12 cellular contexts compared by ENCODE assay signal in the genomic region with DNA sequence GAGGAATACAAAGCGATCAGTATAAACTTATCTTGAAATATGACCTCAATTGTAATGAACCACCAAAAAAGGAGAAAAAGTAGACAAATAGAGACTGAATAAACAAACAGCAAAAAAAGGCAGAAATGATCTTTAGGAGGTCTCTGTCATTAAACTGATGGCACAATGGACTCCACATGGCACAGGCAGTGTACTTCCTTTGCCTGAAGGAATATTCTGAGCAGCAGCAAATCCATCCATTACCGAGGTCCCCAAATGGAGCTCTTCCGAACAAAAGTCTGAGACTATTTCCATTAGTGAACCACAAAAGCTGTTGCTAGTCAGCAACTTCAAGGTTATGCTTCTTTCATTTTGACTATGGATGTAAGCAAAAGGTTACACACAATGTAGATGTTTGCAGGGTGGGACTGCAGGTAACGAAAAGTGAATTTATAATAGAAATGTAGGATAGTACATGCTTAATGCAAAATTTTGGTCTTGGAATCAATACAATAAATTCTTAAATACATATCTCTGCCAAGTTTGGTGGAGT. TPM values are rescaled to one million over a fixed set of nuclear protein-coding genes. Genes with fewer than 3 reads are reported as not detected.
DNase-seq lines count a peak whose midpoint lies in the region; ATAC-seq and TF ChIP-seq lines count a peak whose summit lies in the region.
"Had no signal": no experiment of that assay in that cellular context is flagged by ENCODE, and none has a peak within 500 bp of the region (broad histone marks: within the 10 kb centered on the region; RNA-seq: fewer than 3 reads in every experiment).

No MANE protein-coding gene starts in this region.

- no peak overlapping the region for H3K4me3 Mint-ChIP-seq in effector memory CD8-positive, alpha-beta T cell
- H3K4me3 Mint-ChIP-seq: natural killer cell had no signal

- no peaks in the 10 kb centered on the region for H3K27me3 ChIP-seq in ascending aorta
- no peaks in the 10 kb centered on the region for H3K27me3 ChIP-seq in upper lobe of left lung

- H3K4me1 ChIP-seq in ascending aorta (peaks cover 6 to 27% of the 10 kb centered on the region in 2 donors), upper lobe of left lung (peaks cover 28 to 39% (median 35%) of the 10 kb centered on the region in 4 donors)

- H3K27ac Mint-ChIP-seq in activated naive CD4-positive, alpha-beta T cell treated with anti-CD3 and anti-CD28 coated beads, Interleukin-2, amount 50 U/mL, for 72 hours: no peak overlapping the region
- no peak overlapping the region for H3K27ac Mint-ChIP-seq in effector memory CD8-positive, alpha-beta T cell

- TF ChIP-seq EP300 in upper lobe of left lung (IDR thresholded peaks at IDR 0.05): no peak

- TF ChIP-seq POLR2A in upper lobe of left lung (IDR thresholded peaks at IDR 0.05): no peak

- no peak for DNase-seq in activated naive CD4-positive, alpha-beta T cell treated with anti-CD3 and anti-CD28 coated beads, Interleukin-2, amount 50 U/mL, for 72 hours (ENCODE audit: low spot score in 2 of 2)
- no peak for DNase-seq in activated naive CD4-positive, alpha-beta T cell (lab: John Stamatoyannopoulos, UW)
- DNase-seq in ascending aorta (ENCODE audit: low spot score in 2 of 2): no peak
- no peak for DNase-seq in upper lobe of left lung
- DNase-seq in NCI-H1092 treated with DMSO at 0.1 percent for 48 hours (lab: John Stamatoyannopoulos, UW): no peak
- no peak for DNase-seq in NCI-H187 treated with DMSO at 0.1 percent for 48 hours (lab: John Stamatoyannopoulos, UW)
- no peak for DNase-seq in effector memory CD8-positive, alpha-beta T cell
- DNase-seq: AML-193, cortex of kidney, natural killer cell, NCI-H1105 treated with DMSO at 0.1 percent for 48 hours had no signal

- peaks cover 3 to 7% of the 10 kb centered on the region in 2 donors for H3K36me3 ChIP-seq in ascending aorta
- H3K36me3 ChIP-seq in upper lobe of left lung: peaks cover 0 to 6% (median 0%) of the 10 kb centered on the region in 4 donors

- H3K9me3 Mint-ChIP-seq in activated naive CD4-positive, alpha-beta T cell treated with anti-CD3 and anti-CD28 coated beads, Interleukin-2, amount 50 U/mL, for 72 hours: peaks cover 0 to 11% of the 10 kb centered on the region in 2 donors
- H3K9me3 Mint-ChIP-seq in effector memory CD8-positive, alpha-beta T cell: no peaks in the 10 kb centered on the region
- H3K9me3 Mint-ChIP-seq: natural killer cell had no signal

- peaks cover 17 to 35% of the 10 kb centered on the region in 2 donors for H3K36me3 Mint-ChIP-seq in activated naive CD4-positive, alpha-beta T cell treated with anti-CD3 and anti-CD28 coated beads, Interleukin-2, amount 50 U/mL, for 72 hours
- H3K36me3 Mint-ChIP-seq in effector memory CD8-positive, alpha-beta T cell (ENCODE audit: insufficient read depth): peaks cover 33% of the 10 kb centered on the region

- TF ChIP-seq CTCF in ascending aorta (IDR thresholded peaks at IDR 0.05): no peak
- TF ChIP-seq CTCF in upper lobe of left lung (IDR thresholded peaks at IDR 0.05): no peak

- H3K27ac ChIP-seq in ascending aorta (peak overlapping the region; percentile 49 to 72), upper lobe of left lung (peak overlapping the region; percentile 57 to 79 (median 72))

- 82 to 83% methylated on average over 4 of the region's 4 CpGs for WGBS in upper lobe of left lung, 2 donors

- peaks cover 8 to 10% of the 10 kb centered on the region in 2 donors for H3K4me1 Mint-ChIP-seq in effector memory CD8-positive, alpha-beta T cell (ENCODE audit: low read depth in 2 of 2)

- intact Hi-C loops in ascending aorta (cut with DNase I): loop anchor here (5.0 to 10.0 kb wide), 5 partner anchors 143 to 515 kb away; a partner anchor contains a TSS

- H3K27me3 Mint-ChIP-seq in effector memory CD8-positive, alpha-beta T cell: no peaks in the 10 kb centered on the region

- H3K9me3 ChIP-seq in ascending aorta: no peaks in the 10 kb centered on the region
- no peaks in the 10 kb centered on the region for H3K9me3 ChIP-seq in upper lobe of left lung

- ATAC-seq in activated naive CD4-positive, alpha-beta T cell treated with anti-CD3 and anti-CD28 coated beads, Interleukin-2, amount 50 U/mL, for 72 hours: peak; percentile 34 to 74
- ATAC-seq in HG03066 (IDR thresholded peaks at IDR 0.05; ENCODE audit: low read depth, unreplicated experiment) (peak; percentile 60), upper lobe of left lung (ENCODE audit: low FRiP score in 2 of 2) (no peak)
- no peak for ATAC-seq in effector memory CD8-positive, alpha-beta T cell (replicated peaks)
- ATAC-seq: natural killer cell had no signal

- H3K4me3 ChIP-seq in ascending aorta (no peak overlapping the region), upper lobe of left lung (no peak overlapping the region)

RNA-seq across cellular contexts. Expression of a gene that starts 14.5 kb away (rescaled TPM):
- 10 to 100 TPM; 18.5 to 18.7 TPM for total RNA-seq in activated naive CD4-positive, alpha-beta T cell treated with anti-CD3 and anti-CD28 coated beads, Interleukin-2, amount 50 U/mL, for 72 hours
- 7.8 TPM for total RNA-seq in ascending aorta
- total RNA-seq in upper lobe of left lung: 10 to 100 TPM in 5 of 6 donors, 1 to 10 TPM in 1; 7.7 to 45.1 (median 15.5) TPM

Comparison
In these comparisons a context has a peak if more than half of its experiments do, and no peak if none do; other contexts are left out.
1. ATAC-seq: peak in activated naive CD4-positive, alpha-beta T cell treated with anti-CD3 and anti-CD28 coated beads, Interleukin-2, amount 50 U/mL, for 72 hours (2 of 2) and HG03066 (single experiment); none in upper lobe of left lung (0 of 2) and effector memory CD8-positive, alpha-beta T cell (single experiment).